ENCODE assay signal across 8 cellular contexts in genomic region chr1:206461602-206462455, GRCh38. TPM values are rescaled to one million over a fixed set of nuclear protein-coding genes. Genes with fewer than 3 reads are reported as not detected.
DNase-seq lines count a peak whose midpoint lies in the region; ATAC-seq and TF ChIP-seq lines count a peak whose summit lies in the region.

No MANE protein-coding gene starts in this region.

- DNase-seq in ELR (ENCODE audit: low read depth) (peak; percentile 83), NCI-H82 (lab: John Stamatoyannopoulos, UW) (peak; percentile 90), mesothelial cell of epicardium (ENCODE audit: low spot score in 2 of 2, unreplicated experiment in 2 of 2) (peak in 1 of 2 experiments; percentile 79)
- DNase-seq in activated CD8-positive, alpha-beta T cell treated with anti-CD3 and anti-CD28 coated beads for 36 hours, result peak; percentile 91
- DNase-seq in effector CD4-positive, alpha-beta T cell, result peak; percentile 63
- peak; percentile 41 to 73 for DNase-seq in stimulated activated CD8-positive, alpha-beta memory T cell treated with anti-CD3 and anti-CD28 coated beads, Interleukin-7, amount 100 ng/mL, for 4 hours (ENCODE audit: low read depth in 2 of 2)

- H3K4me1 Mint-ChIP-seq in activated CD8-positive, alpha-beta T cell treated with anti-CD3 and anti-CD28 coated beads for 36 hours (ENCODE audit: low read depth), result peaks cover 40% of the 10 kb centered on the region
- peaks cover 12% of the 10 kb centered on the region for H3K4me1 Mint-ChIP-seq in mesothelial cell of epicardium

- no peaks in the 10 kb centered on the region for H3K27me3 Mint-ChIP-seq in activated CD8-positive, alpha-beta T cell treated with anti-CD3 and anti-CD28 coated beads for 36 hours
- H3K27me3 Mint-ChIP-seq in mesothelial cell of epicardium (ENCODE audit: low read depth), result peaks cover 8% of the 10 kb centered on the region

- intact Hi-C loops in activated CD8-positive, alpha-beta T cell treated with anti-CD3 and anti-CD28 coated beads for 36 hours (cut with micrococcal nuclease), result no loop called here

- H3K9me3 Mint-ChIP-seq in activated CD8-positive, alpha-beta T cell treated with anti-CD3 and anti-CD28 coated beads for 36 hours, result no peaks in the 10 kb centered on the region
- H3K9me3 Mint-ChIP-seq in mesothelial cell of epicardium, result no peaks in the 10 kb centered on the region

- ATAC-seq in HG03045 (IDR thresholded peaks at IDR 0.05; ENCODE audit: unreplicated experiment) (peak; percentile 42), HG03095 (IDR thresholded peaks at IDR 0.05; ENCODE audit: unreplicated experiment) (no peak)
- ATAC-seq in activated CD8-positive, alpha-beta T cell treated with anti-CD3 and anti-CD28 coated beads for 36 hours, result peak; percentile 79

- H3K36me3 Mint-ChIP-seq in activated CD8-positive, alpha-beta T cell treated with anti-CD3 and anti-CD28 coated beads for 36 hours (ENCODE audit: low read depth), result peaks cover 1% of the 10 kb centered on the region
- H3K36me3 Mint-ChIP-seq in mesothelial cell of epicardium, result peaks cover 24% of the 10 kb centered on the region

- H3K27ac Mint-ChIP-seq in activated CD8-positive, alpha-beta T cell treated with anti-CD3 and anti-CD28 coated beads for 36 hours, result no peak overlapping the region
- H3K27ac Mint-ChIP-seq in mesothelial cell of epicardium, result no peak overlapping the region

- TF ChIP-seq CTCF in activated CD8-positive, alpha-beta T cell treated with anti-CD3 and anti-CD28 coated beads for 36 hours (IDR thresholded peaks at IDR 0.05), result peak; percentile 89
- peak; percentile 92 for TF ChIP-seq CTCF in mesothelial cell of epicardium (IDR thresholded peaks at IDR 0.05; ENCODE audit: unreplicated experiment)

- POLR2A ChIA-PET in activated CD8-positive, alpha-beta T cell treated with anti-CD3 and anti-CD28 coated beads for 36 hours (lab: Charles Lee), result interaction anchor here (0.6 to 1.3 kb wide), 3 partner anchors 10 to 128 kb away, joined by 3 read pairs; no protein-coding TSS in a partner anchor

- no peak overlapping the region for H3K4me3 Mint-ChIP-seq in activated CD8-positive, alpha-beta T cell treated with anti-CD3 and anti-CD28 coated beads for 36 hours
- no peak overlapping the region for H3K4me3 Mint-ChIP-seq in mesothelial cell of epicardium

- CTCF ChIA-PET in activated CD8-positive, alpha-beta T cell treated with anti-CD3 and anti-CD28 coated beads for 36 hours (lab: Charles Lee), result interaction anchor here (0.6 to 7.8 kb wide), 31 partner anchors 9 to 212 kb away, joined by 3 to 112 read pairs (median 4); partner anchors contain the start of genes DYRK3 and IKBKE

RNA-seq across cellular contexts. Expression of gene IKBKE, which starts 8.4 kb away (rescaled TPM):
- 10 to 100 TPM; 14.3 to 14.9 TPM for total RNA-seq in activated CD8-positive, alpha-beta T cell treated with anti-CD3 and anti-CD28 coated beads for 36 hours
- total RNA-seq in mesothelial cell of epicardium, result 7.9 to 8.4 TPM (median 8.2 TPM) in 3 replicates

RNA-seq across cellular contexts. Expression of gene RASSF5, which starts 45.5 kb away (rescaled TPM):
- 100 to 1,000 TPM; 215 to 218 TPM for total RNA-seq in activated CD8-positive, alpha-beta T cell treated with anti-CD3 and anti-CD28 coated beads for 36 hours
- total RNA-seq in mesothelial cell of epicardium, result 6.5 to 7.0 TPM (median 6.8 TPM) in 3 replicates

Comparison
In these comparisons a context has a peak if more than half of its experiments do, and no peak if none do; other contexts are left out.
1. RNA of gene RASSF5, which starts 45.5 kb away (total RNA-seq): 215 to 218 TPM in activated CD8-positive, alpha-beta T cell treated with anti-CD3 and anti-CD28 coated beads for 36 hours; 6.5 to 7.0 TPM in mesothelial cell of epicardium; every median in the first group is over 10 times any median in the second.